In genomic region chr1:239058190-239058589, GRCh38 we compare ENCODE assay signal across 25 cellular contexts.
"Had no signal": no experiment of that assay in that cellular context is flagged by ENCODE, and none has a peak within 500 bp of the region (broad histone marks: within the 10 kb centered on the region; RNA-seq: fewer than 3 reads in every experiment).

No MANE protein-coding gene starts in this region.

- H3K27ac ChIP-seq: coronary artery, parathyroid adenoma, psoas muscle, sigmoid colon, stomach, tibial nerve, upper lobe of left lung had no signal

- ATAC-seq: left lobe of liver; mucosa of descending colon; natural killer cell treated with Interleukin-12 subunit alpha and Interleukin-12 subunit beta and Interleukin-15 and Interleukin-18, amount 100 ng/mL, for 72 hours; psoas muscle; right cardiac atrium; stimulated activated effector memory CD8-positive, alpha-beta T cell treated with anti-CD3 and anti-CD28 coated beads, Interleukin-12 subunit alpha, Interleukin-12 subunit beta, amount 100 ng/mL, for 72 hours had no signal

- H3K9me3 ChIP-seq: mucosa of descending colon, psoas muscle, testis had no signal

- H3K79me2 ChIP-seq: parathyroid adenoma had no signal

- FAIRE-seq: endometrium, frontal cortex, kidney, urothelium cell line had no signal

- H3K27me3 ChIP-seq: sigmoid colon, stomach, testis, tibial nerve, upper lobe of left lung had no signal

- H3K4me1 ChIP-seq: parathyroid adenoma, psoas muscle, sigmoid colon, stomach, tibial nerve, upper lobe of left lung had no signal

- H3K4me3 ChIP-seq: coronary artery, lung, mucosa of descending colon, psoas muscle, sigmoid colon, stomach, testis, tibial nerve, upper lobe of left lung had no signal

- DNase-seq: dermis blood vessel endothelial cell; effector memory CD4-positive, alpha-beta T cell; hypothalamus; kidney; mucosa of descending colon; naive B cell; psoas muscle; right cardiac atrium; sigmoid colon; stimulated activated CD4-positive, alpha-beta T cell treated with anti-CD3 and anti-CD28 coated beads, Interleukin-2, amount 100 ng/mL, for 24 hours; stimulated activated CD4-positive, alpha-beta T cell treated with anti-CD3 and anti-CD28 coated beads, Interleukin-4, amount 100 ng/mL, for 24 hours; stimulated activated naive CD4-positive, alpha-beta T cell treated with Interleukin-2 at 50 U/mL for 16 hours; stomach; testis; upper lobe of left lung had no signal

- H3K36me3 ChIP-seq: sigmoid colon, stomach, tibial nerve, upper lobe of left lung had no signal

- H2AFZ ChIP-seq: parathyroid adenoma had no signal

- H3K9ac ChIP-seq: parathyroid adenoma had no signal
